ENCODE assay signal across 1 cellular context in genomic region chr10:21688870-21689269, GRCh38.
TF ChIP-seq lines count a peak whose summit lies in the region.

No MANE protein-coding gene starts in this region.

TF ChIP-seq in K562, 482 proteins besides CTCF, POLR2A, EP300 and RAD21:
- TF ChIP-seq ZNF232 (CRISPR knock-in tag; IDR thresholded peaks at IDR 0.05) (no peak), C11orf30 (IDR thresholded peaks at IDR 0.05; ENCODE audit: low read depth) (peak; percentile 53; the same call in 1 of the 2 replicates), ZNF316 (IDR thresholded peaks at IDR 0.05) (peak; percentile 59)
